Comparison of ENCODE assay signal across 8 cellular contexts in the genomic region with DNA sequence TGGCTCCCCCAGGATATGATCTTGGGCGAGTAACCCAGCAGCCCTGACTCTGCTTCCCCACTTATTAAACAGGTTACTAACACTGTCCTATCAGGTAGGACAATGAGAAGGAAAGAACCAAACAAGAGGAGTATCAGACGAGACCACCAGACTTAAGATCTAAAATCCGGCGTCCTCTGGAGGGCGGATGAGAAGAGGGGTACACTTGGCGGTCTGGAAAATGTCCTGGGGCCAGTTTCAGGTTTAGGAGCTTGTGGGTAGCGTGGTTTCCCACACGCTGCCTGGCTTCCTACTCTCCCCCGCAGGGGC. TPM values are rescaled to one million over a fixed set of nuclear protein-coding genes. Genes with fewer than 3 reads are reported as not detected.
A peak's percentile ranks its signal among the peaks of the same experiment; 100 is the strongest.
DNase-seq lines count a peak whose midpoint lies in the region; ATAC-seq and TF ChIP-seq lines count a peak whose summit lies in the region.

No MANE protein-coding gene starts in this region.

- H3K4me1 ChIP-seq in CD4-positive, CD25-positive, alpha-beta regulatory T cell (ENCODE audit: control insufficient read depth, insufficient read depth, low read length, poor library complexity, severe bottlenecking): peaks cover 8% of the 10 kb centered on the region
- no peaks in the 10 kb centered on the region for H3K4me1 ChIP-seq in KMS-11 (ENCODE audit: low read depth, poor library complexity, severe bottlenecking)
- H3K4me1 ChIP-seq in colonic mucosa: no peaks in the 10 kb centered on the region
- H3K4me1 ChIP-seq in foreskin keratinocyte: no peaks in the 10 kb centered on the region

- TF ChIP-seq CTCF in KMS-11 (conservative IDR thresholded peaks at IDR 0.05; ENCODE audit: low read depth, low read length) (no peak), colonic mucosa (IDR thresholded peaks at IDR 0.05) (no peak), nephron progenitor cell (IDR thresholded peaks at IDR 0.05) (no peak), foreskin keratinocyte (conservative IDR thresholded peaks at IDR 0.05) (no peak), GM13977 (IDR thresholded peaks at IDR 0.05; ENCODE audit: extremely low read depth, insufficient read depth, missing control alignments) (no peak)

- in situ Hi-C loops in GM13977 (cut with MboI; ENCODE audit: low pct_unique_long_range_greater_than_20kb, low sequenced_read_pairs, unreplicated experiment): no loop called here

- no peaks in the 10 kb centered on the region for H3K79me2 ChIP-seq in KMS-11 (ENCODE audit: insufficient read depth, low read depth)

- peaks cover 12% of the 10 kb centered on the region for H3K27me3 Mint-ChIP-seq in CD4-positive, CD25-positive, alpha-beta regulatory T cell
- peaks cover 9% of the 10 kb centered on the region for H3K27me3 Mint-ChIP-seq in nephron progenitor cell (ENCODE audit: low read depth, poor library complexity)

- peak overlapping the region; percentile 74 for H3K27ac ChIP-seq in CD4-positive, CD25-positive, alpha-beta regulatory T cell (ENCODE audit: insufficient read depth, low read length, poor library complexity, severe bottlenecking)
- H3K27ac ChIP-seq in KMS-11 (no peak overlapping the region), colonic mucosa (no peak overlapping the region), foreskin keratinocyte (no peak overlapping the region)

- H4K20me1 ChIP-seq in KMS-11 (ENCODE audit: insufficient read depth): no peaks in the 10 kb centered on the region

- H3K36me3 Mint-ChIP-seq in CD4-positive, CD25-positive, alpha-beta regulatory T cell: peaks cover 31% of the 10 kb centered on the region
- peaks cover 59% of the 10 kb centered on the region for H3K36me3 Mint-ChIP-seq in nephron progenitor cell (ENCODE audit: low read depth)

- intact Hi-C loops in colonic mucosa (cut with DNase I): no loop called here

- peak overlapping the region; percentile 87 to 94 (median 90) for H3K27ac Mint-ChIP-seq in CD4-positive, CD25-positive, alpha-beta regulatory T cell
- H3K27ac Mint-ChIP-seq in nephron progenitor cell: no peak overlapping the region

- peak overlapping the region; percentile 97 for H2AFZ ChIP-seq in KMS-11 (ENCODE audit: low read depth)

- H3K4me1 Mint-ChIP-seq in CD4-positive, CD25-positive, alpha-beta regulatory T cell: peaks cover 7 to 22% (median 13%) of the 10 kb centered on the region in 4 donors
- peaks cover 15% of the 10 kb centered on the region for H3K4me1 Mint-ChIP-seq in nephron progenitor cell

- no peak overlapping the region; the same call in 1 of the 2 replicates for H3K9ac ChIP-seq in KMS-11
- H3K9ac ChIP-seq in colonic mucosa (ENCODE audit: low read depth in 2 of 2, low read length in 2 of 2): peak overlapping the region; percentile 41 to 97

- peak overlapping the region; percentile 74 for H3K4me3 ChIP-seq in CD4-positive, CD25-positive, alpha-beta regulatory T cell (ENCODE audit: low read depth, low read length)
- H3K4me3 ChIP-seq in KMS-11 (IDR thresholded peaks at IDR 0.05; ENCODE audit: insufficient read depth, low read depth, low read length) (no peak overlapping the region), colonic mucosa (peak overlapping the region; percentile 96)

- peaks cover 6% of the 10 kb centered on the region for H3K27me3 ChIP-seq in CD4-positive, CD25-positive, alpha-beta regulatory T cell (ENCODE audit: control insufficient read depth, insufficient read depth, low read length)
- no peaks in the 10 kb centered on the region for H3K27me3 ChIP-seq in KMS-11 (ENCODE audit: insufficient read depth, low read depth)
- no peaks in the 10 kb centered on the region for H3K27me3 ChIP-seq in colonic mucosa
- H3K27me3 ChIP-seq in foreskin keratinocyte: no peaks in the 10 kb centered on the region

- H3K4me2 ChIP-seq in KMS-11: peak overlapping the region; percentile 81; the same call in 1 of the 2 replicates

- peaks cover 0 to 41% (median 20%) of the 10 kb centered on the region in 7 donors for H3K9me3 Mint-ChIP-seq in CD4-positive, CD25-positive, alpha-beta regulatory T cell
- peaks cover 73% of the 10 kb centered on the region for H3K9me3 Mint-ChIP-seq in nephron progenitor cell

- DNase-seq in CD4-positive, CD25-positive, alpha-beta regulatory T cell: no peak
- DNase-seq in colonic mucosa (no peak), nephron progenitor cell (no peak), foreskin keratinocyte (no peak), GM13977 (ENCODE audit: low spot score) (no peak)

- peaks cover 33% of the 10 kb centered on the region for H3K36me3 ChIP-seq in CD4-positive, CD25-positive, alpha-beta regulatory T cell (ENCODE audit: control insufficient read depth, insufficient read depth, low read length)
- H3K36me3 ChIP-seq in KMS-11 (ENCODE audit: insufficient read depth) (no peaks in the 10 kb centered on the region), colonic mucosa (peaks cover 15% of the 10 kb centered on the region)

- no peak for ATAC-seq in CD4-positive, CD25-positive, alpha-beta regulatory T cell (ENCODE audit: low read depth in 2 of 2)
- ATAC-seq in foreskin keratinocyte (no peak), GM21825 (IDR thresholded peaks at IDR 0.05; ENCODE audit: unreplicated experiment) (no peak), GM18873 (IDR thresholded peaks at IDR 0.05; ENCODE audit: low FRiP score, unreplicated experiment) (no peak)

- H3K9me3 ChIP-seq in CD4-positive, CD25-positive, alpha-beta regulatory T cell (ENCODE audit: control insufficient read depth in 2 of 2, low read length in 2 of 2): peaks cover 37 to 38% of the 10 kb centered on the region in 2 experiments
- H3K9me3 ChIP-seq in colonic mucosa: no peaks in the 10 kb centered on the region

- peak overlapping the region; percentile 82 to 96 (median 93) for H3K4me3 Mint-ChIP-seq in CD4-positive, CD25-positive, alpha-beta regulatory T cell
- peak overlapping the region; percentile 85 for H3K4me3 Mint-ChIP-seq in nephron progenitor cell

RNA-seq across cellular contexts. Expression of gene ZNF32, which starts 0.6 kb away (rescaled TPM):
- total RNA-seq in CD4-positive, CD25-positive, alpha-beta regulatory T cell: 18.6 TPM
- polyA plus RNA-seq in CD4-positive, CD25-positive, alpha-beta regulatory T cell: 10 to 100 TPM; 60.4 to 82.7 (median 76.0) TPM
- 10 to 100 TPM; 15.7 to 17.7 TPM for total RNA-seq in colonic mucosa
- 24.4 and 25.4 TPM in 2 replicates for total RNA-seq in foreskin keratinocyte
- 27.7 and 29.3 TPM in 2 replicates for polyA plus RNA-seq in foreskin keratinocyte

RNA-seq across cellular contexts. Expression of gene ZNF485, which starts 41.8 kb away (rescaled TPM):
- total RNA-seq in CD4-positive, CD25-positive, alpha-beta regulatory T cell: 2.0 TPM
- polyA plus RNA-seq in CD4-positive, CD25-positive, alpha-beta regulatory T cell: 1 to 10 TPM; 1.4 to 6.9 (median 3.8) TPM
- total RNA-seq in colonic mucosa (1 to 10 TPM; 1.6 to 2.8 TPM), foreskin keratinocyte (4.3 and 5.0 TPM in 2 replicates)
- polyA plus RNA-seq in foreskin keratinocyte: 1.8 and 2.5 TPM in 2 replicates
